1 cellular context compared by ENCODE assay signal in the genomic region with DNA sequence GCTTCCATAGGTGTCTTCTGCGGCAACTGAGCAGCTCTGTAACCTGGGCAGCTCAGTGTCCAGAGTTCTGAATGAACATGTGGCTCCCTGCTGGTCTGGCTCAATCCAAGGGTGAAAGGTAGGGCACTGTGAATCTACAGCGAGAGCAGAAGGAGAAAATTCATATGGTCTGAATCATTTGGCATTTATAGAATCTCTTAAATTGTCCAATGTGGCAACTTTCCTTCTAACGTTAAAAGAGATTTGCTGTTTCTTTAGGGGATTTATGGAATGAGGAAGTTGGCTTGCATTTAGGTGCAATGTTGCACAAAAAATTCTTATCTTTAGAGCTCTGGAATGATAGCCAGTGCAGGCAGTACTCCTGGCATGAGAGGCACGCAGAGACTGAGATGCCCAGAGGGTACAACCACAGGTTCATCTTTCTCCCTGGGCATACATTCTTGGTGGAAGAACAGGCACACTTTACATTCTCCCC.
TF ChIP-seq lines count a peak whose summit lies in the region.

No MANE protein-coding gene starts in this region.

TF ChIP-seq in A549, 52 proteins besides CTCF, POLR2A, EP300 and RAD21 (continued from another document):
- no peak for TF ChIP-seq REST (IDR thresholded peaks at IDR 0.05)
- peak; percentile 79; the same call in 1 of the 2 replicates for TF ChIP-seq FOXS1 (CRISPR knock-in tag; IDR thresholded peaks at IDR 0.05)
- no peak for TF ChIP-seq FOSB (CRISPR knock-in tag; IDR thresholded peaks at IDR 0.05)
- TF ChIP-seq JUN (IDR thresholded peaks at IDR 0.05): peak; percentile 94 to 96
- no peak for TF ChIP-seq TFCP2L1 (CRISPR knock-in tag; IDR thresholded peaks at IDR 0.05)
- TF ChIP-seq ZNF302 (CRISPR knock-in tag; IDR thresholded peaks at IDR 0.05): no peak
- TF ChIP-seq, protein P1, sequence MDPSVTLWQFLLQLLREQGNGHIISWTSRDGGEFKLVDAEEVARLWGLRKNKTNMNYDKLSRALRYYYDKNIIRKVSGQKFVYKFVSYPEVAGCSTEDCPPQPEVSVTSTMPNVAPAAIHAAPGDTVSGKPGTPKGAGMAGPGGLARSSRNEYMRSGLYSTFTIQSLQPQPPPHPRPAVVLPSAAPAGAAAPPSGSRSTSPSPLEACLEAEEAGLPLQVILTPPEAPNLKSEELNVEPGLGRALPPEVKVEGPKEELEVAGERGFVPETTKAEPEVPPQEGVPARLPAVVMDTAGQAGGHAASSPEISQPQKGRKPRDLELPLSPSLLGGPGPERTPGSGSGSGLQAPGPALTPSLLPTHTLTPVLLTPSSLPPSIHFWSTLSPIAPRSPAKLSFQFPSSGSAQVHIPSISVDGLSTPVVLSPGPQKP (IDR thresholded peaks at IDR 0.05; ENCODE audit: low read depth, low read length): no peak
- TF ChIP-seq RCOR1 (IDR thresholded peaks at IDR 0.05; ENCODE audit: low read depth, low read length): no peak
- TF ChIP-seq JUNB (IDR thresholded peaks at IDR 0.05): peak; percentile 94
- no peak for TF ChIP-seq BHLHE40 (IDR thresholded peaks at IDR 0.05; ENCODE audit: low read depth, low read length)
- TF ChIP-seq, protein P2, sequence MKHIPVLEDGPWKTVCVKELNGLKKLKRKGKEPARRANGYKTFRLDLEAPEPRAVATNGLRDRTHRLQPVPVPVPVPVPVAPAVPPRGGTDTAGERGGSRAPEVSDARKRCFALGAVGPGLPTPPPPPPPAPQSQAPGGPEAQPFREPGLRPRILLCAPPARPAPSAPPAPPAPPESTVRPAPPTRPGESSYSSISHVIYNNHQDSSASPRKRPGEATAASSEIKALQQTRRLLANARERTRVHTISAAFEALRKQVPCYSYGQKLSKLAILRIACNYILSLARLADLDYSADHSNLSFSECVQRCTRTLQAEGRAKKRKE (CRISPR knock-in tag; IDR thresholded peaks at IDR 0.05; ENCODE audit: low read depth): peak; percentile 61; the same call in 1 of the 2 replicates
- no peak for TF ChIP-seq POLR2AphosphoS2 (conservative IDR thresholded peaks at IDR 0.05; ENCODE audit: low read length)
- TF ChIP-seq, protein P3, sequence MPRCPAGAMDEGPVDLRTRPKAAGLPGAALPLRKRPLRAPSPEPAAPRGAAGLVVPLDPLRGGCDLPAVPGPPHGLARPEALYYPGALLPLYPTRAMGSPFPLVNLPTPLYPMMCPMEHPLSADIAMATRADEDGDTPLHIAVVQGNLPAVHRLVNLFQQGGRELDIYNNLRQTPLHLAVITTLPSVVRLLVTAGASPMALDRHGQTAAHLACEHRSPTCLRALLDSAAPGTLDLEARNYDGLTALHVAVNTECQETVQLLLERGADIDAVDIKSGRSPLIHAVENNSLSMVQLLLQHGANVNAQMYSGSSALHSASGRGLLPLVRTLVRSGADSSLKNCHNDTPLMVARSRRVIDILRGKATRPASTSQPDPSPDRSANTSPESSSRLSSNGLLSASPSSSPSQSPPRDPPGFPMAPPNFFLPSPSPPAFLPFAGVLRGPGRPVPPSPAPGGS (IDR thresholded peaks at IDR 0.05): peak; percentile 92
- TF ChIP-seq NFE2L2 (conservative IDR thresholded peaks at IDR 0.05; ENCODE audit: low read length): no peak
- no peak for TF ChIP-seq MAZ (IDR thresholded peaks at IDR 0.05; ENCODE audit: borderline replicate concordance, low read depth, low read length)
- no peak for TF ChIP-seq NPAS2 (CRISPR knock-in tag; IDR thresholded peaks at IDR 0.05; ENCODE audit: borderline replicate concordance)
- peak; percentile 55; the same call in 1 of the 2 replicates for TF ChIP-seq HOXA7 (CRISPR knock-in tag; IDR thresholded peaks at IDR 0.05)
- no peak for TF ChIP-seq TP53 (CRISPR knock-in tag; IDR thresholded peaks at IDR 0.05)
- TF ChIP-seq EHF (CRISPR knock-in tag; IDR thresholded peaks at IDR 0.05): peak; percentile 67
- no peak for TF ChIP-seq CHD2 (IDR thresholded peaks at IDR 0.05; ENCODE audit: low read length, partially characterized antibody)
- peak; percentile 99 for TF ChIP-seq GATA3 (IDR thresholded peaks at IDR 0.05; ENCODE audit: borderline replicate concordance)
- TF ChIP-seq, protein P4, sequence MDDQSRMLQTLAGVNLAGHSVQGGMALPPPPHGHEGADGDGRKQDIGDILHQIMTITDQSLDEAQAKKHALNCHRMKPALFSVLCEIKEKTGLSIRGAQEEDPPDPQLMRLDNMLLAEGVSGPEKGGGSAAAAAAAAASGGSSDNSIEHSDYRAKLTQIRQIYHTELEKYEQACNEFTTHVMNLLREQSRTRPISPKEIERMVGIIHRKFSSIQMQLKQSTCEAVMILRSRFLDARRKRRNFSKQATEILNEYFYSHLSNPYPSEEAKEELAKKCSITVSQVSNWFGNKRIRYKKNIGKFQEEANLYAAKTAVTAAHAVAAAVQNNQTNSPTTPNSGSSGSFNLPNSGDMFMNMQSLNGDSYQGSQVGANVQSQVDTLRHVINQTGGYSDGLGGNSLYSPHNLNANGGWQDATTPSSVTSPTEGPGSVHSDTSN (IDR thresholded peaks at IDR 0.05): peak; percentile 35; the same call in 1 of the 2 replicates
- TF ChIP-seq FOSL2 (IDR thresholded peaks at IDR 0.05): peak; percentile 87
- peak; percentile 92 for TF ChIP-seq FOSL2 (CRISPR knock-in tag; IDR thresholded peaks at IDR 0.05)
- TF ChIP-seq ZSCAN20 (CRISPR knock-in tag; IDR thresholded peaks at IDR 0.05): no peak
